ENCODE assay signal across 8 cellular contexts in genomic region chr11:108593214-108593909, GRCh38. TPM values are rescaled to one million over a fixed set of nuclear protein-coding genes. Genes with fewer than 3 reads are reported as not detected.
DNase-seq lines count a peak whose midpoint lies in the region; ATAC-seq and TF ChIP-seq lines count a peak whose summit lies in the region.

A gene with protein sequence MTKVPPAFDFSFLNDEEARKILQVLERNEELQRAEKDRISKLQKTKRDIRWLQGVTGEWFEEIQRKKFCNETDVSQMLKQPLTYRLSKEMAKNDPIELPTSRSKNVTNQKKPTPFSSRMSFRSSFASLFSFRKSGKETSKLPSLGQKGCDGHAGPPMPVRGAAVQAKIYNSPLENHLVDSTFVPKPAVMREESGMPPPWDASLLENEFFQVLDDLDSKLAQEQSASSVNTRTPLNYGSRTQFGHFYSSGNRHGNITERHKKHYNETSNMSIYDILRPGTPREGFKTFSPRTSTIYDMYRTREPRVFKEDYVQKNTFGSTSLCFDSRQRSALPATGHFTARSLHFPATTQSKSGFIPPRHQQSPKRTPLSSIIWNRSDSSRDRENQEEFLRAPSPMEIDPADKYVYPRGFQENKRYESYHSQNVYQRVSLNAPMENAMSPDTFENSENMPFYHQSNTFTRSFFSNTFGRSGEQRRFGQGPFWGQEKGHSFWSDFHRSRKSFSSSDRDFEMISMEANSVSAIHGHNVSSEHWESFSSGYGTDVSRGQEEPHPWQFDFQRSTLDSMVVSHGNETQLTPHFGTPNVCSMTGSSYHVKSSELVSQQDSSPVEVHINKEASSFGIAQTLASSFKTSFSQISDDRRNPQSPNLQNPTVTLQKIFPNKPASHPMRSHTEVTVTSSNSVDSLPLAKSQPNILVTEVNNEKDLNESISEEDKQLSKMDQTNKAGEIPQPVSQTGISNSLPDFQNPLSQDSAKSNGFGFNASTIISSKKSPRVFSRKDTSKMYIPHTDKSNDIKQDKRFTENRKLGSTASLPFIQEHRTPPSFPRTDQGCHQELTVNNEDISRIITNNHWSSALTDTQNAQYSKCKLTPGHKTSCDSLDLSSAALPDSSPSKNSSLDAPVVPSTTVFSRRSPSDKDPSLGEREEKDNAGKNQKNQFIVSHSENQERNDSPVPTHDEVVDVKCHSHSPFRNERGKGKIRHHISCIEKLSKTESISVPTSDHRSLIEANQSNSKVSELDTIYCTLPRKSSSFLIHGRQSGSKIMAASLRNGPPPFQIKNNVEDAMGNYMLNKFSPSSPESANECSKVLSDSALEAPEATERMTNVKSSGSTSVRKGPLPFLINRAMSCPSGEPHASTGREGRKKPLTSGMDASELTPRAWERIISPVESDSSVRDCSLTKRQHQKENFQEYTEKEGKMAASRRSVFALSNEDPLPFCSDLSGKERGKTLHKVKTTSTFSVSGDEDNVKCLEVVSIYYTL (N-terminal part only) (minus strand): TSS chr11:108593768. CDS start chr11:108593536, 232 bp downstream.

- peak; percentile 93 for ATAC-seq in gastroesophageal sphincter

- H3K9me3 ChIP-seq in ES-I3 (ENCODE audit: control insufficient read depth, insufficient read depth, low read length) (no peaks in the 10 kb centered on the region), HEK293 (ENCODE audit: control insufficient read depth, insufficient read depth, low read depth, low read length) (no peaks in the 10 kb centered on the region), MM.1S (replicated peaks; ENCODE audit: insufficient read depth, low read length) (no peaks in the 10 kb centered on the region), SJSA1 (replicated peaks) (no peaks in the 10 kb centered on the region), gastroesophageal sphincter (no peaks in the 10 kb centered on the region), neural progenitor cell (ENCODE audit: low read depth) (no peaks in the 10 kb centered on the region), stomach smooth muscle (ENCODE audit: control insufficient read depth in 2 of 2, low read length in 2 of 2) (no peaks in the 10 kb centered on the region)

- peaks cover 15% of the 10 kb centered on the region for H3K27me3 Mint-ChIP-seq in neural progenitor cell (ENCODE audit: insufficient read depth, low read depth)

- DNase-seq in MM.1S: peak; percentile 99
- peak; percentile 14 to 45 for DNase-seq in SJSA1 (ENCODE audit: low read depth in 1 of 2, low spot score in 2 of 2)
- peak; percentile 87 for DNase-seq in activated naive CD4-positive, alpha-beta T cell treated with Interleukin-2 at 50 U/mL for 16 hours
- DNase-seq in neural progenitor cell (ENCODE audit: low spot score): peak; percentile 94

- peak within 1 kb of the TSS; percentile 95 for H3K4me3 Mint-ChIP-seq in neural progenitor cell

- H3K4me2 ChIP-seq in MM.1S (ENCODE audit: low read depth, low read length): peak within 1 kb of the TSS; percentile 78
- H3K4me2 ChIP-seq in neural progenitor cell: peak within 1 kb of the TSS; percentile 93

- H3K9me2 ChIP-seq in MM.1S (replicated peaks; ENCODE audit: insufficient read depth, low read length): no peaks in the 10 kb centered on the region

- no peak for TF ChIP-seq CTCF in HEK293 (tag by site-specific recombination; IDR thresholded peaks at IDR 0.05)
- no peak for TF ChIP-seq CTCF in MM.1S (IDR thresholded peaks at IDR 0.05; ENCODE audit: low read length)
- no peak for TF ChIP-seq CTCF in gastroesophageal sphincter (IDR thresholded peaks at IDR 0.05)
- TF ChIP-seq CTCF in neural progenitor cell (IDR thresholded peaks at IDR 0.05): no peak

- peak within 1 kb of the TSS; percentile 81 for H3K27ac ChIP-seq in HEK293 (ENCODE audit: extremely low read depth, low read depth, low read length)
- peak within 1 kb of the TSS; percentile 81 for H3K27ac ChIP-seq in MM.1S (ENCODE audit: low read length)
- H3K27ac ChIP-seq in SJSA1: no peak within 1 kb of the TSS
- H3K27ac ChIP-seq in gastroesophageal sphincter: peak within 1 kb of the TSS in 2 of 4 donors; percentile 48 to 64
- H3K27ac ChIP-seq in neural progenitor cell: no peak within 1 kb of the TSS
- H3K27ac ChIP-seq in stomach smooth muscle (ENCODE audit: low read length): no peak within 1 kb of the TSS

- peaks cover 28% of the 10 kb centered on the region for H3K79me2 ChIP-seq in MM.1S (ENCODE audit: low read length)
- H3K79me2 ChIP-seq in neural progenitor cell (ENCODE audit: low read depth): no peaks in the 10 kb centered on the region

- CTCF ChIA-PET in HEK293 (lab: Yijun Ruan, JAX): no interaction called here

- peaks cover 24% of the 10 kb centered on the region for H3K4me1 Mint-ChIP-seq in neural progenitor cell

- H2AFZ ChIP-seq in MM.1S (ENCODE audit: low read length) (peak within 1 kb of the TSS; percentile 89), neural progenitor cell (replicated peaks) (peak within 1 kb of the TSS; percentile 100)

- H3K4me1 ChIP-seq in ES-I3 (ENCODE audit: insufficient read depth, low read length): peaks cover 18% of the 10 kb centered on the region
- H3K4me1 ChIP-seq in HEK293 (ENCODE audit: control insufficient read depth, insufficient read depth, low read length): no peaks in the 10 kb centered on the region
- H3K4me1 ChIP-seq in MM.1S (ENCODE audit: low read length): peaks cover 10% of the 10 kb centered on the region
- no peaks in the 10 kb centered on the region; the same call in 1 of the 2 replicates for H3K4me1 ChIP-seq in SJSA1 (replicated peaks)
- peaks cover 0 to 16% (median 4%) of the 10 kb centered on the region in 3 donors for H3K4me1 ChIP-seq in gastroesophageal sphincter
- H3K4me1 ChIP-seq in neural progenitor cell: peaks cover 22% of the 10 kb centered on the region
- peaks cover 6% of the 10 kb centered on the region for H3K4me1 ChIP-seq in stomach smooth muscle (ENCODE audit: control insufficient read depth, insufficient read depth, low read length)

- H3K9me3 Mint-ChIP-seq in neural progenitor cell: no peaks in the 10 kb centered on the region

- no peaks in the 10 kb centered on the region for H3K36me3 ChIP-seq in ES-I3 (ENCODE audit: insufficient read depth, low read length)
- no peaks in the 10 kb centered on the region for H3K36me3 ChIP-seq in HEK293 (ENCODE audit: control insufficient read depth in 2 of 2, insufficient read depth in 1 of 2, low read length in 2 of 2)
- no peaks in the 10 kb centered on the region for H3K36me3 ChIP-seq in MM.1S (replicated peaks; ENCODE audit: insufficient read depth, low read length)
- H3K36me3 ChIP-seq in SJSA1: no peaks in the 10 kb centered on the region
- H3K36me3 ChIP-seq in gastroesophageal sphincter: no peaks in the 10 kb centered on the region
- no peaks in the 10 kb centered on the region for H3K36me3 ChIP-seq in neural progenitor cell
- H3K36me3 ChIP-seq in stomach smooth muscle (ENCODE audit: control insufficient read depth in 2 of 2, insufficient read depth in 2 of 2, low read length in 2 of 2): no peaks in the 10 kb centered on the region

- H4K20me1 ChIP-seq in MM.1S (ENCODE audit: insufficient read depth, low read length) (no peaks in the 10 kb centered on the region), neural progenitor cell (ENCODE audit: low read depth) (no peaks in the 10 kb centered on the region)

- WGBS in gastroesophageal sphincter (ENCODE audit: low coverage in 1 of 2), 2 donors: 1 to 5% methylated on average over 18 to 23 of the region's 37 CpGs

- POLR2A ChIA-PET in HEK293 (lab: Yijun Ruan, JAX): interaction anchor here (0.7 to 1.7 kb wide), 7 partner anchors 12 to 99 kb away, joined by 3 to 7 read pairs (median 4); partner anchors contain the start of gene POGLUT3

- H3K9ac ChIP-seq in ES-I3 (ENCODE audit: low read depth, low read length) (peak within 1 kb of the TSS; percentile 73), MM.1S (ENCODE audit: low read length) (peak within 1 kb of the TSS; percentile 80), neural progenitor cell (no peak within 1 kb of the TSS), stomach smooth muscle (ENCODE audit: low read length in 2 of 2) (peak within 1 kb of the TSS; percentile 58 to 71)

- peak within 1 kb of the TSS; percentile 79 for H3K4me3 ChIP-seq in HEK293 (ENCODE audit: low read depth, low read length)
- peak within 1 kb of the TSS; percentile 84 for H3K4me3 ChIP-seq in MM.1S (ENCODE audit: low read length)
- H3K4me3 ChIP-seq in SJSA1: peak within 1 kb of the TSS; percentile 37
- peak within 1 kb of the TSS; percentile 55 to 77 for H3K4me3 ChIP-seq in gastroesophageal sphincter
- H3K4me3 ChIP-seq in neural progenitor cell: peak within 1 kb of the TSS; percentile 73
- H3K4me3 ChIP-seq in stomach smooth muscle (ENCODE audit: low read length in 2 of 2): peak within 1 kb of the TSS; percentile 72 to 83

- H3K27me3 ChIP-seq in MM.1S (replicated peaks; ENCODE audit: insufficient read depth, low read length): no peaks in the 10 kb centered on the region
- no peaks in the 10 kb centered on the region for H3K27me3 ChIP-seq in SJSA1 (replicated peaks)
- peaks cover 17% of the 10 kb centered on the region for H3K27me3 ChIP-seq in gastroesophageal sphincter
- peaks cover 28% of the 10 kb centered on the region for H3K27me3 ChIP-seq in neural progenitor cell
- H3K27me3 ChIP-seq in stomach smooth muscle (ENCODE audit: control insufficient read depth in 1 of 2, insufficient read depth in 2 of 2, low read length in 2 of 2): peaks cover 8 to 19% of the 10 kb centered on the region in 2 donors

- H3K27ac Mint-ChIP-seq in neural progenitor cell: no peak within 1 kb of the TSS

- H3F3A ChIP-seq in MM.1S (ENCODE audit: insufficient read depth, low read length) (peaks cover 3% of the 10 kb centered on the region; the same call in 1 of the 2 replicates), neural progenitor cell (ENCODE audit: low read depth) (peaks cover 8% of the 10 kb centered on the region)

- TF ChIP-seq EP300 in gastroesophageal sphincter (IDR thresholded peaks at IDR 0.05): no peak

- no peaks in the 10 kb centered on the region for H3K36me3 Mint-ChIP-seq in neural progenitor cell

- TF ChIP-seq POLR2A in gastroesophageal sphincter (IDR thresholded peaks at IDR 0.05): no peak

RNA-seq across cellular contexts. Expression of the gene that starts here (rescaled TPM):
- total RNA-seq in SJSA1 (2014; rRNA removed; shearing (Covaris generic)): 0.05 TPM in 1 of 2 replicates, not detected in the other
- total RNA-seq in gastroesophageal sphincter (1 to 10 TPM; 1.1 to 4.8 (median 4.0) TPM), neural progenitor cell (ENCODE audit: low replicate concordance) (0.84 and 1.4 TPM in 2 replicates)

Comparison
In these comparisons a context has a peak if more than half of its experiments do, and no peak if none do; other contexts are left out.
1. Peak in DNase-seq and H3K4me3 ChIP-seq in SJSA1; RNA of the gene not detected or under 1 TPM.
2. H3K27ac ChIP-seq: peak in HEK293 (single experiment) and MM.1S (single experiment); none in SJSA1 (single experiment), neural progenitor cell (single experiment) and stomach smooth muscle (single experiment).
3. DNase-seq: peak in every context shown above with its lines; median percentile 99 in MM.1S; 94 in neural progenitor cell; 87 in activated naive CD4-positive, alpha-beta T cell treated with Interleukin-2 at 50 U/mL for 16 hours; 30 in SJSA1.
4. Peak in every context shown above with its lines, with median percentiles within 50 percentile points of each other: H3K4me3 ChIP-seq.